ENCODE assay signal across 28 cellular contexts in genomic region chr1:36471830-36472641, GRCh38. TPM values are rescaled to one million over a fixed set of nuclear protein-coding genes. Genes with fewer than 3 reads are reported as not detected.
DNase-seq lines count a peak whose midpoint lies in the region; ATAC-seq and TF ChIP-seq lines count a peak whose summit lies in the region.
"Had no signal": no experiment of that assay in that cellular context is flagged by ENCODE, and none has a peak within 500 bp of the region (broad histone marks: within the 10 kb centered on the region; RNA-seq: fewer than 3 reads in every experiment).

No MANE protein-coding gene starts in this region.

- no peaks in the 10 kb centered on the region for H3K36me3 ChIP-seq in WERI-Rb-1
- no peaks in the 10 kb centered on the region for H3K36me3 ChIP-seq in mesendoderm (ENCODE audit: control insufficient read depth, insufficient read depth, low read length)
- H3K36me3 ChIP-seq in left ventricle myocardium inferior = no peaks in the 10 kb centered on the region
- H3K36me3 ChIP-seq in transverse colon = no peaks in the 10 kb centered on the region
- H3K36me3 ChIP-seq: MG63, suprapubic skin, vagina had no signal

- H2BK5ac ChIP-seq in mesendoderm (ENCODE audit: low read length) = no peak overlapping the region

- in situ Hi-C loops in transverse colon (cut with MboI; ENCODE audit: low pct_ligation_motif_present in 1 of 4, low pct_unique_long_range_greater_than_20kb in 1 of 4, low sequenced_read_pairs in 3 of 4) = no loop called here

- H3K36me3 Mint-ChIP-seq in natural killer cell treated with Interleukin-12 subunit alpha and Interleukin-12 subunit beta and Interleukin-15 and Interleukin-18, amount 100 ng/mL, for 72 hours = no peaks in the 10 kb centered on the region
- H3K36me3 Mint-ChIP-seq in natural killer cell = no peaks in the 10 kb centered on the region
- H3K36me3 Mint-ChIP-seq: activated naive CD8-positive, alpha-beta T cell; memory B cell; stimulated activated naive B cell treated with anti-CD40 and anti-IgM and Interleukin-4, amounts not matched to agents 10 μg/mL and 1 μg/mL and 100 μg/mL, for 72 hours had no signal

- H3K4me1 ChIP-seq in mesendoderm (ENCODE audit: control insufficient read depth, low read depth, low read length) (no peaks in the 10 kb centered on the region), left ventricle myocardium inferior (no peaks in the 10 kb centered on the region), transverse colon (no peaks in the 10 kb centered on the region)
- H3K4me1 ChIP-seq: Caco-2, vagina had no signal

- no peaks in the 10 kb centered on the region for H3K79me2 ChIP-seq in mesendoderm (ENCODE audit: control insufficient read depth, insufficient read depth, low read length)

- H3K4ac ChIP-seq in mesendoderm (ENCODE audit: low read depth, low read length) = no peak overlapping the region

- no peak for DNase-seq in natural killer cell treated with Interleukin-12 subunit alpha and Interleukin-12 subunit beta and Interleukin-15 and Interleukin-18, amount 100 ng/mL, for 72 hours (ENCODE audit: low spot score)
- DNase-seq in natural killer cell = no peak
- peak; percentile 43 for DNase-seq in WERI-Rb-1
- no peak for DNase-seq in mesendoderm
- DNase-seq in RWPE1 (ENCODE audit: low spot score) = no peak
- DNase-seq in left ventricle myocardium inferior = no peak
- no peak for DNase-seq in amygdala (lab: John Stamatoyannopoulos, UW)
- DNase-seq in transverse colon = no peak
- DNase-seq: activated B cell treated with CpG ODN at 0.5 μM for 24 hours; activated CD4-positive, alpha-beta T cell treated with anti-CD3 and anti-CD28 coated beads, Interleukin-2, amount 50 U/mL, for 48 hours; activated CD8-positive, alpha-beta memory T cell treated with anti-CD3 and anti-CD28 coated beads, Interleukin-2, amount 50 U/mL, for 4 hours; Caco-2; caudate nucleus; MG63; NCI-H1436; NCI-H2171; NCI-H524 treated with DMSO at 0.1 percent for 48 hours; stimulated activated CD4-positive, alpha-beta T cell treated with anti-CD3 and anti-CD28 coated beads, Interleukin-2, amount 100 ng/mL, for 48 hours; stimulated activated naive B cell treated with anti-CD40 and anti-IgM and Interleukin-4, amounts not matched to agents 10 μg/mL and 1 μg/mL and 100 μg/mL, for 72 hours had no signal

- no CpG with 5 or more reads among the region's 22 CpGs for WGBS in mesendoderm (ENCODE audit: extremely low coverage, insufficient coverage, low lambda C conversion rate)
- 74% methylated on average over 16 of the region's 22 CpGs; no CpG with 5 or more reads in 1 of the 2 donors for WGBS in transverse colon (ENCODE audit: low coverage in 1 of 2), 2 donors

- CTCF ChIA-PET in RWPE1 (lab: Yijun Ruan, JAX) = no interaction called here

- H3K4me1 Mint-ChIP-seq in natural killer cell treated with Interleukin-12 subunit alpha and Interleukin-12 subunit beta and Interleukin-15 and Interleukin-18, amount 100 ng/mL, for 72 hours (ENCODE audit: low read depth in 2 of 2) = peaks cover 24 to 28% of the 10 kb centered on the region in 2 donors
- H3K4me1 Mint-ChIP-seq in natural killer cell = no peaks in the 10 kb centered on the region
- H3K4me1 Mint-ChIP-seq: memory B cell; stimulated activated naive B cell treated with anti-CD40 and anti-IgM and Interleukin-4, amounts not matched to agents 10 μg/mL and 1 μg/mL and 100 μg/mL, for 72 hours had no signal

- H3K4me3 ChIP-seq in WERI-Rb-1 (ENCODE audit: low read depth, low read length) (no peak overlapping the region), mesendoderm (ENCODE audit: low read length) (no peak overlapping the region), left ventricle myocardium inferior (no peak overlapping the region), transverse colon (no peak overlapping the region)
- H3K4me3 ChIP-seq: BLaER1 treated with 17β-estradiol and CSF1 and Interleukin-3, amounts not matched to agents 10 nM and 100 nM; MG63; smooth muscle cell; suprapubic skin; vagina had no signal

- H3K27me3 ChIP-seq in WERI-Rb-1 (ENCODE audit: insufficient read depth, low read depth, severe bottlenecking) (no peaks in the 10 kb centered on the region), mesendoderm (ENCODE audit: insufficient read depth, low read length, poor library complexity) (no peaks in the 10 kb centered on the region), left ventricle myocardium inferior (ENCODE audit: low read depth) (peaks cover 19% of the 10 kb centered on the region), transverse colon (no peaks in the 10 kb centered on the region)
- H3K27me3 ChIP-seq: BLaER1 treated with 17β-estradiol and CSF1 and Interleukin-3, amounts not matched to agents 10 nM and 100 nM; MG63; suprapubic skin; vagina had no signal

- no peak overlapping the region for H3K4me3 Mint-ChIP-seq in natural killer cell treated with Interleukin-12 subunit alpha and Interleukin-12 subunit beta and Interleukin-15 and Interleukin-18, amount 100 ng/mL, for 72 hours
- no peak overlapping the region for H3K4me3 Mint-ChIP-seq in natural killer cell
- H3K4me3 Mint-ChIP-seq: activated B cell treated with CpG ODN at 0.5 μM for 24 hours; activated naive CD8-positive, alpha-beta T cell; memory B cell; stimulated activated naive B cell treated with anti-CD40 and anti-IgM and Interleukin-4, amounts not matched to agents 10 μg/mL and 1 μg/mL and 100 μg/mL, for 72 hours had no signal

- no peak overlapping the region for H2BK15ac ChIP-seq in mesendoderm (replicated peaks; ENCODE audit: low read depth)

- no peaks in the 10 kb centered on the region for H3K79me1 ChIP-seq in mesendoderm (ENCODE audit: low read length)

- no peak overlapping the region for H3K23ac ChIP-seq in mesendoderm (ENCODE audit: low read length)

- no peaks in the 10 kb centered on the region for H3K9me3 Mint-ChIP-seq in natural killer cell treated with Interleukin-12 subunit alpha and Interleukin-12 subunit beta and Interleukin-15 and Interleukin-18, amount 100 ng/mL, for 72 hours
- H3K9me3 Mint-ChIP-seq in natural killer cell = no peaks in the 10 kb centered on the region
- H3K9me3 Mint-ChIP-seq: activated B cell treated with CpG ODN at 0.5 μM for 24 hours; memory B cell; stimulated activated naive B cell treated with anti-CD40 and anti-IgM and Interleukin-4, amounts not matched to agents 10 μg/mL and 1 μg/mL and 100 μg/mL, for 72 hours had no signal

- H2BK120ac ChIP-seq in mesendoderm (ENCODE audit: low read depth, low read length) = no peak overlapping the region

- no peak overlapping the region for H3K4me2 ChIP-seq in mesendoderm (ENCODE audit: low read length)
- H3K4me2 ChIP-seq: BLaER1 treated with 17β-estradiol and CSF1 and Interleukin-3, amounts not matched to agents 10 nM and 100 nM; smooth muscle cell had no signal

- no peak for TF ChIP-seq POLR2A in transverse colon (IDR thresholded peaks at IDR 0.05)

- no peak overlapping the region for H4K5ac ChIP-seq in mesendoderm (ENCODE audit: low read length)

- peak overlapping the region; percentile 6; the same call in 1 of the 2 replicates for H3K27ac ChIP-seq in WERI-Rb-1
- H3K27ac ChIP-seq in mesendoderm (ENCODE audit: low read depth, low read length) = no peak overlapping the region
- H3K27ac ChIP-seq in RWPE1 = no peak overlapping the region
- no peak overlapping the region for H3K27ac ChIP-seq in left ventricle myocardium inferior (replicated peaks)
- no peak overlapping the region for H3K27ac ChIP-seq in transverse colon
- H3K27ac ChIP-seq: BLaER1 treated with 17β-estradiol and CSF1 and Interleukin-3, amounts not matched to agents 10 nM and 100 nM; suprapubic skin; vagina had no signal

- intact Hi-C loops in natural killer cell (cut with micrococcal nuclease) = no loop called here
- intact Hi-C loops in left ventricle myocardium inferior (cut with micrococcal nuclease) = no loop called here
- intact Hi-C loops in transverse colon (cut with DNase I; ENCODE audit: low total_unique reads) = no loop called here

- no peak overlapping the region for H4K8ac ChIP-seq in mesendoderm (ENCODE audit: low read depth, low read length)

- H3K56ac ChIP-seq in mesendoderm (ENCODE audit: low read length) = peak overlapping the region; percentile 25

- H3K27ac Mint-ChIP-seq in natural killer cell treated with Interleukin-12 subunit alpha and Interleukin-12 subunit beta and Interleukin-15 and Interleukin-18, amount 100 ng/mL, for 72 hours = peak overlapping the region; percentile 52 to 84
- no peak overlapping the region for H3K27ac Mint-ChIP-seq in natural killer cell
- H3K27ac Mint-ChIP-seq: activated B cell treated with CpG ODN at 0.5 μM for 24 hours; activated naive CD8-positive, alpha-beta T cell; memory B cell; stimulated activated naive B cell treated with anti-CD40 and anti-IgM and Interleukin-4, amounts not matched to agents 10 μg/mL and 1 μg/mL and 100 μg/mL, for 72 hours had no signal

- TF ChIP-seq EP300 in transverse colon (IDR thresholded peaks at IDR 0.05; ENCODE audit: low read depth) = no peak

- no peak for TF ChIP-seq CTCF in natural killer cell (IDR thresholded peaks at IDR 0.05)
- TF ChIP-seq CTCF in WERI-Rb-1 (IDR thresholded peaks at IDR 0.05; ENCODE audit: low read depth, low read length) = 0 out of 2 replicates have a peak, but pooled peaks have one; percentile 24
- no peak for TF ChIP-seq CTCF in RWPE1 (conservative IDR thresholded peaks at IDR 0.05; ENCODE audit: low read depth)
- TF ChIP-seq CTCF in left ventricle myocardium inferior (IDR thresholded peaks at IDR 0.05; ENCODE audit: borderline replicate concordance) = no peak
- TF ChIP-seq CTCF in transverse colon (IDR thresholded peaks at IDR 0.05) = no peak

- H3K27me3 Mint-ChIP-seq in natural killer cell treated with Interleukin-12 subunit alpha and Interleukin-12 subunit beta and Interleukin-15 and Interleukin-18, amount 100 ng/mL, for 72 hours = no peaks in the 10 kb centered on the region
- no peaks in the 10 kb centered on the region for H3K27me3 Mint-ChIP-seq in natural killer cell (ENCODE audit: low read depth in 2 of 2)
- H3K27me3 Mint-ChIP-seq: activated B cell treated with CpG ODN at 0.5 μM for 24 hours; activated naive CD8-positive, alpha-beta T cell; memory B cell; stimulated activated naive B cell treated with anti-CD40 and anti-IgM and Interleukin-4, amounts not matched to agents 10 μg/mL and 1 μg/mL and 100 μg/mL, for 72 hours had no signal

- no peak overlapping the region for H3K18ac ChIP-seq in mesendoderm (ENCODE audit: low read length)

- H3K9me3 ChIP-seq in WERI-Rb-1 (ENCODE audit: severe bottlenecking) (no peaks in the 10 kb centered on the region), left ventricle myocardium inferior (replicated peaks) (no peaks in the 10 kb centered on the region), transverse colon (no peaks in the 10 kb centered on the region)
- H3K9me3 ChIP-seq: BLaER1 treated with 17β-estradiol and CSF1 and Interleukin-3, amounts not matched to agents 10 nM and 100 nM; Caco-2; MG63; suprapubic skin; vagina had no signal

- no peak for ATAC-seq in natural killer cell treated with Interleukin-12 subunit alpha and Interleukin-12 subunit beta and Interleukin-15 and Interleukin-18, amount 100 ng/mL, for 72 hours
- no peak for ATAC-seq in natural killer cell
- ATAC-seq: stimulated activated naive B cell treated with anti-CD40 and anti-IgM and Interleukin-4, amounts not matched to agents 10 μg/mL and 1 μg/mL and 100 μg/mL, for 72 hours had no signal

- no peak overlapping the region for H3K9ac ChIP-seq in mesendoderm (ENCODE audit: low read length)
- H3K9ac ChIP-seq: BLaER1 treated with 17β-estradiol and CSF1 and Interleukin-3, amounts not matched to agents 10 nM and 100 nM had no signal

- H2AK5ac ChIP-seq in mesendoderm (ENCODE audit: low read length) = no peak overlapping the region

- POLR2A ChIA-PET in RWPE1 (lab: Yijun Ruan, JAX; ENCODE audit: low non-redundant PET) = no interaction called here

RNA-seq across cellular contexts. Expression of gene MRPS15, which starts 7.9 kb away (rescaled TPM):
- 100 to 1,000 TPM in 1 of 2 donors, 10 to 100 TPM in 1; 78.8 to 109 TPM for total RNA-seq in natural killer cell treated with Interleukin-12 subunit alpha and Interleukin-12 subunit beta and Interleukin-15 and Interleukin-18, amount 100 ng/mL, for 72 hours
- 10 to 100 TPM; 28.2 to 38.2 (median 32.0) TPM for total RNA-seq in natural killer cell
- 194 TPM for polyA plus RNA-seq in mesendoderm (2013, experiment 1 of 2)
- 195 TPM for polyA plus RNA-seq in mesendoderm (2013, experiment 2 of 2)
- 108 TPM for total RNA-seq in left ventricle myocardium inferior
- 10 to 100 TPM; 19.5 to 59.5 (median 42.4) TPM for total RNA-seq in transverse colon

RNA-seq across cellular contexts. Expression of gene CSF3R, which starts 10.7 kb away (rescaled TPM):
- under 1 TPM; 0.64 to 0.78 TPM for total RNA-seq in natural killer cell treated with Interleukin-12 subunit alpha and Interleukin-12 subunit beta and Interleukin-15 and Interleukin-18, amount 100 ng/mL, for 72 hours
- 10 to 100 TPM in 2 of 3 donors, 1 to 10 TPM in 1; 5.7 to 74.9 (median 11.7) TPM for total RNA-seq in natural killer cell
- 0.11 TPM for polyA plus RNA-seq in mesendoderm (2013, experiment 1 of 2)
- polyA plus RNA-seq in mesendoderm (2013, experiment 2 of 2) = 0.31 TPM
- total RNA-seq in left ventricle myocardium inferior = 3.8 TPM
- total RNA-seq in transverse colon = 10 to 100 TPM in 1 of 4 donors, 1 to 10 TPM in 3; 3.8 to 17.1 (median 5.2) TPM
- total RNA-seq: activated B cell treated with CpG ODN at 0.5 μM for 24 hours, Daoy, osteocyte had no signal
- polyA plus RNA-seq: AG04450 had no signal

RNA-seq across cellular contexts. Expression of gene OSCP1, which starts 21.8 kb away (rescaled TPM):
- total RNA-seq in natural killer cell treated with Interleukin-12 subunit alpha and Interleukin-12 subunit beta and Interleukin-15 and Interleukin-18, amount 100 ng/mL, for 72 hours = 1 to 10 TPM in 1 of 2 donors, under 1 TPM in 1; 0.59 to 1.2 TPM
- total RNA-seq in natural killer cell (1 to 10 TPM in 1 of 3 donors, not detected in 2; 2.3 TPM), left ventricle myocardium inferior (7.1 TPM), transverse colon (1 to 10 TPM in 3 of 4 donors, not detected in 1; 1.2 to 4.8 (median 3.7) TPM)
- 1.8 TPM for polyA plus RNA-seq in mesendoderm (2013, experiment 1 of 2)
- 2.2 TPM for polyA plus RNA-seq in mesendoderm (2013, experiment 2 of 2)

Comparison
In these comparisons a context has a peak if more than half of its experiments do, and no peak if none do; other contexts are left out.
1. H3K27ac Mint-ChIP-seq: peak in natural killer cell treated with Interleukin-12 subunit alpha and Interleukin-12 subunit beta and Interleukin-15 and Interleukin-18, amount 100 ng/mL, for 72 hours (2 of 2); none in natural killer cell (0 of 2).